ENCODE assay signal across 14 cellular contexts in genomic region chr17:45290269-45290765, GRCh38. TPM values are rescaled to one million over a fixed set of nuclear protein-coding genes. Genes with fewer than 3 reads are reported as not detected.
DNase-seq lines count a peak whose midpoint lies in the region; ATAC-seq and TF ChIP-seq lines count a peak whose summit lies in the region.
"Had no signal": no experiment of that assay in that cellular context is flagged by ENCODE, and none has a peak within 500 bp of the region (broad histone marks: within the 10 kb centered on the region; RNA-seq: fewer than 3 reads in every experiment).

No MANE protein-coding gene starts in this region.

- 94% methylated on average over 11 of the region's 11 CpGs; no CpG with 5 or more reads in 1 of the 2 donors for WGBS in transverse colon (ENCODE audit: low coverage in 1 of 2), 2 donors

- H3K4me1 ChIP-seq in left ventricle myocardium inferior: peaks cover 86% of the 10 kb centered on the region
- peaks cover 64 to 81% (median 75%) of the 10 kb centered on the region in 4 donors for H3K4me1 ChIP-seq in transverse colon

- H3K36me3 ChIP-seq in left ventricle myocardium inferior: peaks cover 42% of the 10 kb centered on the region
- peaks cover 0 to 19% (median 3%) of the 10 kb centered on the region in 4 donors for H3K36me3 ChIP-seq in transverse colon

- no peaks in the 10 kb centered on the region for H3K27me3 Mint-ChIP-seq in activated T-helper 17 cell treated with anti-CD3 and anti-CD28 coated beads, Interleukin-2, amount 50 U/mL, for 72 hours
- H3K27me3 Mint-ChIP-seq in memory B cell: no peaks in the 10 kb centered on the region

- TF ChIP-seq POLR2A in transverse colon (IDR thresholded peaks at IDR 0.05): no peak

- H3K36me3 Mint-ChIP-seq in activated T-helper 17 cell treated with anti-CD3 and anti-CD28 coated beads, Interleukin-2, amount 50 U/mL, for 72 hours (ENCODE audit: low read depth): peaks cover 97% of the 10 kb centered on the region
- H3K36me3 Mint-ChIP-seq in memory B cell: peaks cover 19% of the 10 kb centered on the region

- H3K4me3 Mint-ChIP-seq in activated T-helper 17 cell treated with anti-CD3 and anti-CD28 coated beads, Interleukin-2, amount 50 U/mL, for 72 hours: no peak overlapping the region
- no peak overlapping the region for H3K4me3 Mint-ChIP-seq in memory B cell

- peaks cover 28% of the 10 kb centered on the region for H3K4me1 Mint-ChIP-seq in activated T-helper 17 cell treated with anti-CD3 and anti-CD28 coated beads, Interleukin-2, amount 50 U/mL, for 72 hours
- H3K4me1 Mint-ChIP-seq in memory B cell: peaks cover 34% of the 10 kb centered on the region

- H3K27ac Mint-ChIP-seq in activated T-helper 17 cell treated with anti-CD3 and anti-CD28 coated beads, Interleukin-2, amount 50 U/mL, for 72 hours: peak overlapping the region; percentile 44
- peak overlapping the region; percentile 67 for H3K27ac Mint-ChIP-seq in memory B cell

- H3K4me3 ChIP-seq in left ventricle myocardium inferior: no peak overlapping the region
- no peak overlapping the region for H3K4me3 ChIP-seq in transverse colon
- H3K4me3 ChIP-seq: adrenal gland, left lung, MG63 had no signal

- no peak for DNase-seq in left ventricle myocardium inferior
- DNase-seq in left cardiac atrium: no peak
- DNase-seq in memory B cell (ENCODE audit: low spot score in 2 of 2): no peak
- DNase-seq in transverse colon: no peak
- DNase-seq in stimulated activated CD4-positive, alpha-beta T cell treated with anti-CD3 and anti-CD28 coated beads, Interleukin-15, amount 100 ng/mL, for 24 hours: no peak
- DNase-seq in foreskin melanocyte: no peak
- DNase-seq: activated CD4-positive, alpha-beta T cell treated with anti-CD3 and anti-CD28 coated beads, Interleukin-2, amount 50 U/mL, for 48 hours; effector memory CD4-positive, alpha-beta T cell; MG63; occipital lobe had no signal

- ATAC-seq in left cardiac atrium (no peak), memory B cell (ENCODE audit: low read depth) (no peak), GM18861 (IDR thresholded peaks at IDR 0.05; ENCODE audit: unreplicated experiment) (no peak)
- ATAC-seq in activated T-helper 17 cell treated with anti-CD3 and anti-CD28 coated beads, Interleukin-2, amount 50 U/mL, for 72 hours (replicated peaks): no peak

- TF ChIP-seq EP300 in transverse colon (IDR thresholded peaks at IDR 0.05; ENCODE audit: low read depth): no peak

- intact Hi-C loops in left ventricle myocardium inferior (cut with micrococcal nuclease): no loop called here
- intact Hi-C loops in left cardiac atrium (cut with DNase I): no loop called here
- intact Hi-C loops in transverse colon (cut with DNase I; ENCODE audit: low total_unique reads): loop anchor here (10.0 kb wide), 1 partner anchor 476 kb away; no protein-coding TSS in a partner anchor

- no peaks in the 10 kb centered on the region for H3K9me3 ChIP-seq in left ventricle myocardium inferior (replicated peaks)
- no peaks in the 10 kb centered on the region for H3K9me3 ChIP-seq in transverse colon
- H3K9me3 ChIP-seq: adrenal gland, left lung, MG63 had no signal

- TF ChIP-seq CTCF in left ventricle myocardium inferior (IDR thresholded peaks at IDR 0.05; ENCODE audit: borderline replicate concordance) (no peak), transverse colon (IDR thresholded peaks at IDR 0.05) (no peak)

- H3K27ac ChIP-seq in left ventricle myocardium inferior (replicated peaks) (peak overlapping the region; percentile 97), transverse colon (peak overlapping the region; percentile 85 to 89 (median 86))

- no peaks in the 10 kb centered on the region for H3K27me3 ChIP-seq in left ventricle myocardium inferior (ENCODE audit: low read depth)
- no peaks in the 10 kb centered on the region for H3K27me3 ChIP-seq in transverse colon
- H3K27me3 ChIP-seq: adrenal gland, left lung, MG63 had no signal

- in situ Hi-C loops in transverse colon (cut with MboI; ENCODE audit: low pct_ligation_motif_present in 1 of 4, low pct_unique_long_range_greater_than_20kb in 1 of 4, low sequenced_read_pairs in 3 of 4): no loop called here

- H3K9me3 Mint-ChIP-seq in activated T-helper 17 cell treated with anti-CD3 and anti-CD28 coated beads, Interleukin-2, amount 50 U/mL, for 72 hours: no peaks in the 10 kb centered on the region
- no peaks in the 10 kb centered on the region for H3K9me3 Mint-ChIP-seq in memory B cell

RNA-seq across cellular contexts. Expression of gene MAP3K14, which starts 26.5 kb away (rescaled TPM):
- total RNA-seq in left ventricle myocardium inferior (14.8 TPM), left cardiac atrium (10 to 100 TPM; 13.4 to 13.5 TPM), transverse colon (10 to 100 TPM; 13.0 to 33.7 (median 18.7) TPM)
- total RNA-seq in activated T-helper 17 cell treated with anti-CD3 and anti-CD28 coated beads, Interleukin-2, amount 50 U/mL, for 72 hours: 10 to 100 TPM; 36.3 to 49.5 TPM

RNA-seq across cellular contexts. Expression of gene SPATA32, which starts 28.4 kb away (rescaled TPM):
- total RNA-seq in left ventricle myocardium inferior (not detected), left cardiac atrium (not detected), transverse colon (under 1 TPM in 1 of 4 donors, not detected in 3; 0.48 TPM)
- total RNA-seq in activated T-helper 17 cell treated with anti-CD3 and anti-CD28 coated beads, Interleukin-2, amount 50 U/mL, for 72 hours: under 1 TPM; 0.13 to 0.32 TPM
- total RNA-seq: left lung, occipital lobe had no signal
